Comparison of ENCODE assay signal across 17 cellular contexts in the genomic region with DNA sequence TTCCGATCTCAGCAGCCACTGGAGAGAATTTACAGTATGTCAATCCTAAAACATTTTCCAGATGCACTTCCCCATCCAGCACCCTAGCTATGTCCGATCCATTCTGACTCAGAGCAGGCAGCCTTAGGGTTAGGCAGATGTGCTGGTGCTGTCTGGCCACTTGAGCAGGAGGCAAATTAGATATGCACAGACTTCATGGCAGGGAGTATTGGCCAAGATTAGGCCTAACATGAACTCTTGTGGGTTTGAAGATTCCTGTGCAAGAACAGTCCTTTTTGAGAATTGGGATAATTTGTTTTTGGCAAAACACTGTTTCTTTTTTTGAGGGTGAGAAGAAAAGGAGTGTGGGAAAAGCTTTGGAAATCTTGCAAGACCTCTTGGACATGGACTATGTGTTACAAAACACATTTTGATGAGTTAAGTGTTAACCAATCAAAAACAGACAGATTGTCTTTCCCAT.
A peak's percentile ranks its signal among the peaks of the same experiment; 100 is the strongest.
DNase-seq lines count a peak whose midpoint lies in the region; ATAC-seq and TF ChIP-seq lines count a peak whose summit lies in the region.
"Had no signal": no experiment of that assay in that cellular context is flagged by ENCODE, and none has a peak within 500 bp of the region (broad histone marks: within the 10 kb centered on the region; RNA-seq: fewer than 3 reads in every experiment).

No MANE protein-coding gene starts in this region.

- peak; percentile 33 to 82 (median 65) for ATAC-seq in heart right ventricle
- peak; percentile 87 for ATAC-seq in sciatic nerve

- WGBS in heart right ventricle, 2 donors = 45 to 50% methylated on average over 2 of the region's 2 CpGs
- 83 to 84% methylated on average over 2 of the region's 2 CpGs for WGBS in thyroid gland, 2 donors

- H3K4me1 ChIP-seq in adipocyte (ENCODE audit: control insufficient read depth, insufficient read depth, low read length) (peaks cover 47% of the 10 kb centered on the region), heart right ventricle (peaks cover 0 to 6% (median 0%) of the 10 kb centered on the region in 9 donors), thyroid gland (no peaks in the 10 kb centered on the region)
- H3K4me1 ChIP-seq: HAP-1, Peyer's patch had no signal

- intact Hi-C loops in heart right ventricle (cut with DNase I) (no loop called here), sciatic nerve (cut with DNase I) (no loop called here), thyroid gland (cut with DNase I) (no loop called here)

- H3K4me3 ChIP-seq in adipocyte (ENCODE audit: low read length) (peak overlapping the region; percentile 6), heart right ventricle (no peak overlapping the region), thyroid gland (replicated peaks in 1 of 3) (no peak overlapping the region)
- H3K4me3 ChIP-seq: HAP-1, Peyer's patch had no signal

- TF ChIP-seq CTCF in heart right ventricle (IDR thresholded peaks at IDR 0.05) (no peak), thyroid gland (IDR thresholded peaks at IDR 0.05) (no peak)

- DNase-seq in ELR (ENCODE audit: low read depth) = peak; percentile 43
- peak; percentile 68 for DNase-seq in adipocyte (ENCODE audit: low read depth)
- DNase-seq in heart right ventricle = no peak
- no peak for DNase-seq in sciatic nerve (ENCODE audit: low spot score)
- no peak for DNase-seq in thyroid gland
- no peak for DNase-seq in SIG-M5 treated with dmso at 0.1 percent for 504 hours (lab: John Stamatoyannopoulos, UW; ENCODE audit: unreplicated experiment)
- DNase-seq in ureter (ENCODE audit: low spot score) = no peak
- DNase-seq in effector CD8-positive, alpha-beta T cell (lab: John Stamatoyannopoulos, UW) = no peak
- DNase-seq: activated CD8-positive, alpha-beta memory T cell treated with anti-CD3 and anti-CD28 coated beads, Interleukin-2, amount 50 U/mL, for 48 hours; activated naive CD4-positive, alpha-beta T cell treated with anti-CD3 and anti-CD28 coated beads for 36 hours; brain microvascular endothelial cell; Kasumi-1; mesendoderm; NCI-H2029; NCI-H82; Peyer's patch had no signal

- H3K27me3 ChIP-seq in adipocyte (replicated peaks; ENCODE audit: control insufficient read depth, insufficient read depth, low read length) = no peaks in the 10 kb centered on the region
- peaks cover 0 to 5% (median 0%) of the 10 kb centered on the region in 7 donors for H3K27me3 ChIP-seq in heart right ventricle
- H3K27me3 ChIP-seq in thyroid gland = no peaks in the 10 kb centered on the region
- H3K27me3 ChIP-seq: brain microvascular endothelial cell, Peyer's patch had no signal

- no peak for TF ChIP-seq POLR2A in thyroid gland (IDR thresholded peaks at IDR 0.05)

- H3K36me3 ChIP-seq in adipocyte (ENCODE audit: control insufficient read depth, insufficient read depth, low read length, severe bottlenecking) = no peaks in the 10 kb centered on the region
- no peaks in the 10 kb centered on the region for H3K36me3 ChIP-seq in heart right ventricle
- H3K36me3 ChIP-seq in thyroid gland = no peaks in the 10 kb centered on the region
- H3K36me3 ChIP-seq: brain microvascular endothelial cell, HAP-1, Peyer's patch had no signal

- H3K9ac ChIP-seq in adipocyte (ENCODE audit: low read length) = peak overlapping the region; percentile 72

- H3K27ac ChIP-seq in heart right ventricle = peak overlapping the region in 5 of 10 donors; percentile 10 to 40 (median 14)
- H3K27ac ChIP-seq in thyroid gland = no peak overlapping the region
- H3K27ac ChIP-seq: brain microvascular endothelial cell, Peyer's patch had no signal

- H3K9me3 ChIP-seq in adipocyte (ENCODE audit: control insufficient read depth, low read length) (no peaks in the 10 kb centered on the region), heart right ventricle (no peaks in the 10 kb centered on the region), thyroid gland (no peaks in the 10 kb centered on the region)
- H3K9me3 ChIP-seq: HAP-1, Peyer's patch had no signal

Comparison
In these comparisons a context has a peak if more than half of its experiments do, and no peak if none do; other contexts are left out.
1. DNase-seq: peak in ELR (single experiment) and adipocyte (single experiment); none in heart right ventricle (0 of 2), sciatic nerve (single experiment), thyroid gland (0 of 2), SIG-M5 treated with dmso at 0.1 percent for 504 hours (single experiment), ureter (single experiment) and effector CD8-positive, alpha-beta T cell (single experiment).